ENCODE assay signal across 1 cellular context in the genomic region with DNA sequence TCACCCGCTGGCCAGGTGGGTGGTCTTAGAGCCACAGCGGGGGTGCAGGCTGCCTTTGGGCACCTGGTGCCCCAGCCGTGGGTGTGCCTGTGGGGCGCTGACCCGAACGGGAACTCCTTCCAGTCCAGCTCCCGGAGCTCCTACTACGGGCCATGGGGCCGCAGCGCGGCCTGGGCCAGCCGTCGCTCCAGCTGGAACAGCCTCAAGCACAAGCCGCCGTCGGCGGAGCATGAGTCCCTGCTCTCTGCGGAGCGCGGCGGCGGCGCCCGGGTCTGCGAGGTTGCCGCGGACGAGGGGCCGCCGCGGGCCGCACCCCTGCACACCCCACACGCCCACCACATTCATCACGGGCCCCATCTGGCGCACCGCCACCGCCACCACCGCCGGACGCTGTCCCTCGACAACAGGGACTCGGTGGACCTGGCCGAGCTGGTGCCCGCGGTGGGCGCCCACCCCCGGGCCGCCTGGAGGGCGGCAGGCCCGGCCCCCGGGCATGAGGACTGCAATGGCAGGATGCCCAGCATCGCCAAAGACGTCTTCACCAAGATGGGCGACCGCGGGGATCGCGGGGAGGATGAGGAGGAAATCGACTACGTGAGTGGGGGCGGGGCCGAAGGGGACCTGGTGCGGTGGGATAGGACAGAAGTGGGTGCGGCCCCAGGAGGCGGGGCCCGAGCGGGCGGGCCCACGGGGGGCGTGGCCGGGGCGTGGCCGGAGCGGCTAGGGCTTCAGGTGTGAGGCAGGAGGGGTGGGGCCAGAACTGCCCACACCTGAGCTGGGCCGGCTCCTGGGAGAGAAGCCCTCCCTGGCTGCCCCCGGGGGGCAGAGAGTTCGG.
A peak's percentile ranks its signal among the peaks of the same experiment; 100 is the strongest.
TF ChIP-seq lines count a peak whose summit lies in the region.

No MANE protein-coding gene starts in this region.

TF ChIP-seq in GM23338, 12 proteins besides CTCF, POLR2A, EP300 and RAD21 (continued from another document):
- TF ChIP-seq JUNB (IDR thresholded peaks at IDR 0.05; ENCODE audit: unreplicated experiment) (no peak), ZNF114 (CRISPR knock-in tag; IDR thresholded peaks at IDR 0.05) (no peak), POLR2AphosphoS5 (IDR thresholded peaks at IDR 0.05; ENCODE audit: low read depth) (peak; percentile 87), EZH2 (IDR thresholded peaks at IDR 0.05; ENCODE audit: low read depth, unreplicated experiment) (no peak)
- TF ChIP-seq, protein P1, sequence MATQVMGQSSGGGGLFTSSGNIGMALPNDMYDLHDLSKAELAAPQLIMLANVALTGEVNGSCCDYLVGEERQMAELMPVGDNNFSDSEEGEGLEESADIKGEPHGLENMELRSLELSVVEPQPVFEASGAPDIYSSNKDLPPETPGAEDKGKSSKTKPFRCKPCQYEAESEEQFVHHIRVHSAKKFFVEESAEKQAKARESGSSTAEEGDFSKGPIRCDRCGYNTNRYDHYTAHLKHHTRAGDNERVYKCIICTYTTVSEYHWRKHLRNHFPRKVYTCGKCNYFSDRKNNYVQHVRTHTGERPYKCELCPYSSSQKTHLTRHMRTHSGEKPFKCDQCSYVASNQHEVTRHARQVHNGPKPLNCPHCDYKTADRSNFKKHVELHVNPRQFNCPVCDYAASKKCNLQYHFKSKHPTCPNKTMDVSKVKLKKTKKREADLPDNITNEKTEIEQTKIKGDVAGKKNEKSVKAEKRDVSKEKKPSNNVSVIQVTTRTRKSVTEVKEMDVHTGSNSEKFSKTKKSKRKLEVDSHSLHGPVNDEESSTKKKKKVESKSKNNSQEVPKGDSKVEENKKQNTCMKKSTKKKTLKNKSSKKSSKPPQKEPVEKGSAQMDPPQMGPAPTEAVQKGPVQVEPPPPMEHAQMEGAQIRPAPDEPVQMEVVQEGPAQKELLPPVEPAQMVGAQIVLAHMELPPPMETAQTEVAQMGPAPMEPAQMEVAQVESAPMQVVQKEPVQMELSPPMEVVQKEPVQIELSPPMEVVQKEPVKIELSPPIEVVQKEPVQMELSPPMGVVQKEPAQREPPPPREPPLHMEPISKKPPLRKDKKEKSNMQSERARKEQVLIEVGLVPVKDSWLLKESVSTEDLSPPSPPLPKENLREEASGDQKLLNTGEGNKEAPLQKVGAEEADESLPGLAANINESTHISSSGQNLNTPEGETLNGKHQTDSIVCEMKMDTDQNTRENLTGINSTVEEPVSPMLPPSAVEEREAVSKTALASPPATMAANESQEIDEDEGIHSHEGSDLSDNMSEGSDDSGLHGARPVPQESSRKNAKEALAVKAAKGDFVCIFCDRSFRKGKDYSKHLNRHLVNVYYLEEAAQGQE (IDR thresholded peaks at IDR 0.05; ENCODE audit: unreplicated experiment) = no peak
TF ChIP-seq in GM23338: peak in this region for 3.
